ENCODE assay signal across 7 cellular contexts in the genomic region with DNA sequence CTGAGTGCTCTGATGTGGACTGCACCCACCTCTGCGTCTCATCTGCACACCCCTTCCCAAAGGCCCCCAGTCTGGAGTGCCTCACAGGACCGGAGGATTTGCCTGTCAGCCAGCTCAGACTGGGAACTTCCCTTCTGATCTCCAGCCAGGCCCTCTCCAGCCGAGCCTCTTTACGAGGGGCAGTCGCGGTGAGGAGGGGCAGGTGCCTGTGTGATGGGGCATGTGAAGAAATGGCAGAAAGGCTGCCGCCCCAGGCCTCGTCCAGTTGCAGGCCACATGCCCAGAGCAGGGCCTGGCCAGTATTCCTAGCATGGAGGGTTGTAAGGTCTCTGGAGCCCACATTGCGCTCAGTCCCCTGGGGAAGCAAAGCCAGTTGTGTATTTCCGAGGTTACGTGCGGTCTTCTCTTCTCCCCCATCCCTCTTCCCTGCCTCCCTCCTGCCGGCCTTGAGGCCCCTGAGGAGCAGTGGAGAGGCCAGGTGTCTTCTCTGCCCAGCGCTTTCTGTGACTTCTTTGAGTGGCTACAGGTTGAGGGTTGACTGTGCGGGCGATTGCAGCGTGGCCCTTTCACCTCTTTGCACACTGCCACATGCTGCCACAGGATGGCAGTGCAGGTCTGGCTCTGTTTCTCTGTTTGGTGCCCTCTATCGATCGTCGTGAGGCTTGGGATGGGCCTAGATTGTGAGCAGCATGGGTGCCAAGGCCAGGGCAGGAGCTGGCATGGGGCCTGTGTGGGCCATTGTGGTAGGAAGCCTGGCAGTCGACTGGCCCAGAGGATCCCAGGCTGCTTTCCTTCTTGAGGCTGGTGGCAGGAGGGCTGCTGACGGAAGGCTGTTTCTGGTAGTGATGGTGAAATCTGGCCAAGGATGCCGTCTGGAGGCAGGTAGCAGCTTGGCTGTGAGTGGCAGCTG. TPM values are rescaled to one million over a fixed set of nuclear protein-coding genes. Genes with fewer than 3 reads are reported as not detected.
A peak's percentile ranks its signal among the peaks of the same experiment; 100 is the strongest.
DNase-seq lines count a peak whose midpoint lies in the region; ATAC-seq and TF ChIP-seq lines count a peak whose summit lies in the region.

No MANE protein-coding gene starts in this region.

- TF ChIP-seq CTCF in GM12864 (IDR thresholded peaks at IDR 0.05; ENCODE audit: low read depth, low read length, missing control alignments) (peak; percentile 100), fibroblast of pulmonary artery (IDR thresholded peaks at IDR 0.05; ENCODE audit: low read length, missing control alignments) (peak; percentile 95), thoracic aorta (IDR thresholded peaks at IDR 0.05) (peak; percentile 55)

- ATAC-seq in HG03521 (IDR thresholded peaks at IDR 0.05; ENCODE audit: unreplicated experiment) (peak; percentile 45), thoracic aorta (ENCODE audit: insufficient number of reproducible peaks, low FRiP score, low read depth) (no peak)

- no peak overlapping the region for H3K27ac ChIP-seq in thoracic aorta

- no peaks in the 10 kb centered on the region for H3K27me3 Mint-ChIP-seq in activated T-helper 1 cell treated with anti-CD3 and anti-CD28 coated beads, Interleukin-12 subunit alpha, Interleukin-12 subunit beta, Interleukin-2, Interleukin-4 antibody, amounts not matched to agents 30 ng/mL and 10 ng/mL and 1 ng/mL, durations not matched to agents 14 hours and 24 hours and 36 hours (ENCODE audit: insufficient read depth)

- H3K27me3 ChIP-seq in thoracic aorta (replicated peaks; ENCODE audit: insufficient read depth): no peaks in the 10 kb centered on the region

- H3K27ac Mint-ChIP-seq in activated T-helper 1 cell treated with anti-CD3 and anti-CD28 coated beads, Interleukin-12 subunit alpha, Interleukin-12 subunit beta, Interleukin-2, Interleukin-4 antibody, amounts not matched to agents 30 ng/mL and 10 ng/mL and 1 ng/mL, durations not matched to agents 14 hours and 24 hours and 36 hours: peak overlapping the region; percentile 77

- H3K4me3 Mint-ChIP-seq in activated T-helper 1 cell treated with anti-CD3 and anti-CD28 coated beads, Interleukin-12 subunit alpha, Interleukin-12 subunit beta, Interleukin-2, Interleukin-4 antibody, amounts not matched to agents 30 ng/mL and 10 ng/mL and 1 ng/mL, durations not matched to agents 14 hours and 24 hours and 36 hours: no peak overlapping the region

- peaks cover 53% of the 10 kb centered on the region for H3K36me3 Mint-ChIP-seq in activated T-helper 1 cell treated with anti-CD3 and anti-CD28 coated beads, Interleukin-12 subunit alpha, Interleukin-12 subunit beta, Interleukin-2, Interleukin-4 antibody, amounts not matched to agents 30 ng/mL and 10 ng/mL and 1 ng/mL, durations not matched to agents 14 hours and 24 hours and 36 hours (ENCODE audit: low read depth)

- no peaks in the 10 kb centered on the region for H3K9me3 Mint-ChIP-seq in activated T-helper 1 cell treated with anti-CD3 and anti-CD28 coated beads, Interleukin-12 subunit alpha, Interleukin-12 subunit beta, Interleukin-2, Interleukin-4 antibody, amounts not matched to agents 30 ng/mL and 10 ng/mL and 1 ng/mL, durations not matched to agents 14 hours and 24 hours and 36 hours

- H3K4me3 ChIP-seq in GM12864 (ENCODE audit: low read depth, low read length) (no peak overlapping the region), fibroblast of pulmonary artery (replicated peaks; ENCODE audit: low read depth, low read length) (no peak overlapping the region), thoracic aorta (no peak overlapping the region)

- no peaks in the 10 kb centered on the region for H3K9me3 ChIP-seq in thoracic aorta

- intact Hi-C loops in activated T-helper 1 cell treated with anti-CD3 and anti-CD28 coated beads, Interleukin-12 subunit alpha, Interleukin-12 subunit beta, Interleukin-2, Interleukin-4 antibody, amounts not matched to agents 30 ng/mL and 10 ng/mL and 1 ng/mL, durations not matched to agents 14 hours and 24 hours and 36 hours (cut with micrococcal nuclease): loop anchor here (1.0 kb wide), 2 partner anchors 11 to 248 kb away; no protein-coding TSS in a partner anchor

- H3K4me1 ChIP-seq in thoracic aorta (ENCODE audit: control insufficient read depth in 1 of 2, low read depth in 2 of 2): peaks cover 11 to 42% of the 10 kb centered on the region in 2 donors

- H3K4me1 Mint-ChIP-seq in activated T-helper 1 cell treated with anti-CD3 and anti-CD28 coated beads, Interleukin-12 subunit alpha, Interleukin-12 subunit beta, Interleukin-2, Interleukin-4 antibody, amounts not matched to agents 30 ng/mL and 10 ng/mL and 1 ng/mL, durations not matched to agents 14 hours and 24 hours and 36 hours (ENCODE audit: low read depth): peaks cover 40% of the 10 kb centered on the region

- no peak for DNase-seq in GM12864 (ENCODE audit: low read depth)
- peak; percentile 65 for DNase-seq in RPMI7951 (ENCODE audit: low read depth)
- DNase-seq in activated T-helper 1 cell treated with anti-CD3 and anti-CD28 coated beads, Interleukin-12 subunit alpha, Interleukin-12 subunit beta, Interleukin-2, Interleukin-4 antibody, amounts not matched to agents 30 ng/mL and 10 ng/mL and 1 ng/mL, durations not matched to agents 14 hours and 24 hours and 36 hours (ENCODE audit: low spot score): peak; percentile 71
- DNase-seq in fibroblast of pulmonary artery (ENCODE audit: low read depth): peak; percentile 76
- peak in 52 of 56 donors; percentile 14 to 91 (median 64) for DNase-seq in nucleus accumbens (lab: John Stamatoyannopoulos, UW)
- DNase-seq in thoracic aorta (ENCODE audit: low spot score): peak; percentile 17

- peaks cover 62% of the 10 kb centered on the region for H3K36me3 ChIP-seq in thoracic aorta

RNA-seq across cellular contexts. Expression of gene CLK3, which starts 5.3 kb away (rescaled TPM):
- 55.5 and 65.5 TPM in 2 replicates for total RNA-seq in RPMI7951 (2014; rRNA removed; shearing (Covaris generic))
- total RNA-seq in activated T-helper 1 cell treated with anti-CD3 and anti-CD28 coated beads, Interleukin-12 subunit alpha, Interleukin-12 subunit beta, Interleukin-2, Interleukin-4 antibody, amounts not matched to agents 30 ng/mL and 10 ng/mL and 1 ng/mL, durations not matched to agents 14 hours and 24 hours and 36 hours: 103 and 107 TPM in 2 replicates
- total RNA-seq in thoracic aorta: 100 to 1,000 TPM; 114 to 156 TPM
